ENCODE assay signal across 7 cellular contexts in the genomic region with DNA sequence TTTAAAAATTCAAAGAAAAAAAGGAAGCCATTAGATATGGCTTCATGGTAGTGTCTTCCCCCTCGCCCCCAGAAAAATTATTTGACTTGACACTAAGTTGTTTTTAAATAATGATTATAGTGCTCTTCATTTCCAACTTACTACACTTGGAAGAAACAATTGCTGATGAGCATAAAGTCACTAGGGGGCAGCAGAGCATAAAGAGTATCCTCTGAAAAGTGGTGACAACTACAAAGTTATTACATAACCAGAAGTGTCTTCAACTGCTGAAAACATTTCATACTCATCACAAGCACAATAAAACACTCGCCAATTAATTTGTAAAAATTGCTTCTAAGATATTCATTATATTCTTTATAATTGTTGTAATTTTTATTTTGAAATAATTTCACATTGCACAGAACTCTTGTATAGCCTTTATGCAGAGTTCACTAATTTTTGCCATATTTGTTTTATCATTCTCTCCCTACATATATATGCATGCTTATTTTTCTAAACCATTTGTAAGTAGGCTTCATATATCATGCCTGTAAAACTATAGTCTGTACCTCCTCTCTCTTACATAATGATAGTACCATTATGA. TPM values are rescaled to one million over a fixed set of nuclear protein-coding genes. Genes with fewer than 3 reads are reported as not detected.
DNase-seq lines count a peak whose midpoint lies in the region; ATAC-seq and TF ChIP-seq lines count a peak whose summit lies in the region.

No MANE protein-coding gene starts in this region.

- WGBS in stomach, 5 donors, result 1 to 2% (median 2%) methylated on average over 2 of the region's 2 CpGs

- H3K4me1 Mint-ChIP-seq in endothelial cell (ENCODE audit: unreplicated experiment), result no peaks in the 10 kb centered on the region

- peak; percentile 74 for DNase-seq in GM12865 (ENCODE audit: low read depth)
- peak; percentile 80 for DNase-seq in NCI-H510A treated with DMSO at 0.1 percent for 48 hours (lab: John Stamatoyannopoulos, UW)
- DNase-seq in activated CD4-positive, alpha-beta T cell treated with anti-CD3 and anti-CD28 coated beads for 4 hours, result peak; percentile 47 to 76
- peak; percentile 63 for DNase-seq in endothelial cell (ENCODE audit: low spot score)
- DNase-seq in mucosa of gallbladder (ENCODE audit: low spot score), result peak; percentile 80
- peak; percentile 51 for DNase-seq in stomach

- H3K36me3 Mint-ChIP-seq in endothelial cell (ENCODE audit: low read depth, unreplicated experiment), result no peaks in the 10 kb centered on the region

- H3K27ac ChIP-seq in stomach, result no peak overlapping the region

- H3K27me3 Mint-ChIP-seq in endothelial cell (ENCODE audit: unreplicated experiment), result no peaks in the 10 kb centered on the region

- peak; percentile 72 for ATAC-seq in HG03159 (IDR thresholded peaks at IDR 0.05; ENCODE audit: unreplicated experiment)

- intact Hi-C loops in stomach (cut with DNase I; ENCODE audit: low total_unique reads), result loop anchor here (5.0 kb wide), 1 partner anchor 86 kb away; no protein-coding TSS in a partner anchor

- H3K4me3 ChIP-seq in GM12865 (ENCODE audit: low read depth, low read length), result no peak overlapping the region
- H3K4me3 ChIP-seq in stomach, result no peak overlapping the region

- no peak overlapping the region for H3K27ac Mint-ChIP-seq in endothelial cell (ENCODE audit: unreplicated experiment)

- no peaks in the 10 kb centered on the region for H3K9me3 ChIP-seq in stomach

- H3K4me1 ChIP-seq in stomach, result peaks cover 0 to 4% (median 0%) of the 10 kb centered on the region in 4 donors

- TF ChIP-seq CTCF in GM12865 (IDR thresholded peaks at IDR 0.05; ENCODE audit: insufficient read depth, low read depth, low read length, missing control alignments), result peak; percentile 70
- peak; percentile 88 for TF ChIP-seq CTCF in endothelial cell (IDR thresholded peaks at IDR 0.05; ENCODE audit: unreplicated experiment)
- peak in 5 of 7 experiments; percentile 64 to 82 (median 77) for TF ChIP-seq CTCF in stomach (IDR thresholded peaks at IDR 0.05)

- H3K36me3 ChIP-seq in stomach, result no peaks in the 10 kb centered on the region

- no peak overlapping the region for H3K4me3 Mint-ChIP-seq in endothelial cell (ENCODE audit: unreplicated experiment)

- no peak for TF ChIP-seq POLR2A in stomach (IDR thresholded peaks at IDR 0.05)

- TF ChIP-seq EP300 in stomach (IDR thresholded peaks at IDR 0.05), result no peak

- no peaks in the 10 kb centered on the region for H3K9me3 Mint-ChIP-seq in endothelial cell (ENCODE audit: unreplicated experiment)

- no peaks in the 10 kb centered on the region for H3K27me3 ChIP-seq in stomach

RNA-seq across cellular contexts. Expression of a gene that starts 54.9 kb away (rescaled TPM):
- total RNA-seq in endothelial cell (ENCODE audit: unreplicated experiment) (45.6 TPM), mucosa of gallbladder (37.1 TPM), stomach (10 to 100 TPM; 26.1 to 57.2 (median 35.7) TPM)
- polyA plus RNA-seq in stomach, result 1 to 10 TPM; 3.4 to 5.2 (median 3.9) TPM
